ENCODE assay signal across 9 cellular contexts in genomic region chr3:195095035-195095703, GRCh38.
A peak's percentile ranks its signal among the peaks of the same experiment; 100 is the strongest.
DNase-seq lines count a peak whose midpoint lies in the region; ATAC-seq and TF ChIP-seq lines count a peak whose summit lies in the region.
"Had no signal": no experiment of that assay in that cellular context is flagged by ENCODE, and none has a peak within 500 bp of the region (broad histone marks: within the 10 kb centered on the region; RNA-seq: fewer than 3 reads in every experiment).

No MANE protein-coding gene starts in this region.

- H3K4me3 ChIP-seq in GM12865 (ENCODE audit: low read depth, low read length), result no peak overlapping the region
- H3K4me3 ChIP-seq: cardiac muscle cell had no signal

- H3K27ac Mint-ChIP-seq in endothelial cell (ENCODE audit: unreplicated experiment), result no peak overlapping the region
- no peak overlapping the region for H3K27ac Mint-ChIP-seq in activated T-cell treated with anti-CD3 and anti-CD28 coated beads, Interleukin-2, amount 50 U/mL, for 72 hours

- H3K27me3 Mint-ChIP-seq in endothelial cell (ENCODE audit: unreplicated experiment), result peaks cover 12% of the 10 kb centered on the region
- H3K27me3 Mint-ChIP-seq in activated T-cell treated with anti-CD3 and anti-CD28 coated beads, Interleukin-2, amount 50 U/mL, for 4 hours (ENCODE audit: low read depth), result no peaks in the 10 kb centered on the region
- no peaks in the 10 kb centered on the region for H3K27me3 Mint-ChIP-seq in activated T-cell treated with anti-CD3 and anti-CD28 coated beads, Interleukin-2, amount 50 U/mL, for 72 hours (ENCODE audit: low read depth)

- DNase-seq in GM12865 (ENCODE audit: low read depth), result peak; percentile 65
- peak; percentile 65 for DNase-seq in left kidney (ENCODE audit: low read depth, low spot score)
- no peak for DNase-seq in endothelial cell (ENCODE audit: low spot score)
- DNase-seq in activated T-cell treated with anti-CD3 and anti-CD28 coated beads, Interleukin-2, amount 50 U/mL, for 4 hours, result no peak
- no peak for DNase-seq in amniotic stem cell (lab: John Stamatoyannopoulos, UW)
- no peak for DNase-seq in activated T-cell treated with anti-CD3 and anti-CD28 coated beads, Interleukin-2, amount 50 U/mL, for 72 hours

- no peaks in the 10 kb centered on the region for H3K9me3 Mint-ChIP-seq in endothelial cell (ENCODE audit: unreplicated experiment)
- no peaks in the 10 kb centered on the region for H3K9me3 Mint-ChIP-seq in activated T-cell treated with anti-CD3 and anti-CD28 coated beads, Interleukin-2, amount 50 U/mL, for 4 hours
- peaks cover 0 to 2% of the 10 kb centered on the region in 2 donors for H3K9me3 Mint-ChIP-seq in activated T-cell treated with anti-CD3 and anti-CD28 coated beads, Interleukin-2, amount 50 U/mL, for 72 hours

- no peak overlapping the region for H3K4me3 Mint-ChIP-seq in endothelial cell (ENCODE audit: unreplicated experiment)
- no peak overlapping the region for H3K4me3 Mint-ChIP-seq in activated T-cell treated with anti-CD3 and anti-CD28 coated beads, Interleukin-2, amount 50 U/mL, for 4 hours
- no peak overlapping the region for H3K4me3 Mint-ChIP-seq in activated T-cell treated with anti-CD3 and anti-CD28 coated beads, Interleukin-2, amount 50 U/mL, for 72 hours

- H3K36me3 Mint-ChIP-seq in endothelial cell (ENCODE audit: low read depth, unreplicated experiment), result peaks cover 9% of the 10 kb centered on the region
- peaks cover 5% of the 10 kb centered on the region for H3K36me3 Mint-ChIP-seq in activated T-cell treated with anti-CD3 and anti-CD28 coated beads, Interleukin-2, amount 50 U/mL, for 4 hours (ENCODE audit: insufficient read depth)
- peaks cover 0 to 2% of the 10 kb centered on the region in 2 donors for H3K36me3 Mint-ChIP-seq in activated T-cell treated with anti-CD3 and anti-CD28 coated beads, Interleukin-2, amount 50 U/mL, for 72 hours (ENCODE audit: insufficient read depth in 2 of 2)

- peak; percentile 54 for ATAC-seq in GM19467 (IDR thresholded peaks at IDR 0.05; ENCODE audit: unreplicated experiment)
- peak; percentile 76 for ATAC-seq in HG03460 (IDR thresholded peaks at IDR 0.05; ENCODE audit: unreplicated experiment)
- no peak for ATAC-seq in activated T-cell treated with anti-CD3 and anti-CD28 coated beads, Interleukin-2, amount 50 U/mL, for 4 hours
- no peak for ATAC-seq in activated T-cell treated with anti-CD3 and anti-CD28 coated beads, Interleukin-2, amount 50 U/mL, for 72 hours (replicated peaks in 1 of 2)

- H3K4me1 Mint-ChIP-seq in endothelial cell (ENCODE audit: unreplicated experiment), result peaks cover 14% of the 10 kb centered on the region
- peaks cover 12% of the 10 kb centered on the region for H3K4me1 Mint-ChIP-seq in activated T-cell treated with anti-CD3 and anti-CD28 coated beads, Interleukin-2, amount 50 U/mL, for 4 hours (ENCODE audit: low read depth)
- H3K4me1 Mint-ChIP-seq in activated T-cell treated with anti-CD3 and anti-CD28 coated beads, Interleukin-2, amount 50 U/mL, for 72 hours (ENCODE audit: low read depth), result no peaks in the 10 kb centered on the region

- no peak for TF ChIP-seq CTCF in GM12865 (IDR thresholded peaks at IDR 0.05; ENCODE audit: insufficient read depth, low read depth, low read length, missing control alignments)
- TF ChIP-seq CTCF in endothelial cell (IDR thresholded peaks at IDR 0.05; ENCODE audit: unreplicated experiment), result no peak

Comparison
In these comparisons a context has a peak if more than half of its experiments do, and no peak if none do; other contexts are left out.
1. DNase-seq: peak in GM12865 (single experiment) and left kidney (single experiment); none in endothelial cell (single experiment), activated T-cell treated with anti-CD3 and anti-CD28 coated beads, Interleukin-2, amount 50 U/mL, for 4 hours (single experiment), amniotic stem cell (single experiment) and activated T-cell treated with anti-CD3 and anti-CD28 coated beads, Interleukin-2, amount 50 U/mL, for 72 hours (0 of 2).
2. ATAC-seq: peak in GM19467 (single experiment) and HG03460 (single experiment); none in activated T-cell treated with anti-CD3 and anti-CD28 coated beads, Interleukin-2, amount 50 U/mL, for 4 hours (0 of 2) and activated T-cell treated with anti-CD3 and anti-CD28 coated beads, Interleukin-2, amount 50 U/mL, for 72 hours (0 of 2).